Comparison of ENCODE assay signal across 8 cellular contexts in the genomic region with DNA sequence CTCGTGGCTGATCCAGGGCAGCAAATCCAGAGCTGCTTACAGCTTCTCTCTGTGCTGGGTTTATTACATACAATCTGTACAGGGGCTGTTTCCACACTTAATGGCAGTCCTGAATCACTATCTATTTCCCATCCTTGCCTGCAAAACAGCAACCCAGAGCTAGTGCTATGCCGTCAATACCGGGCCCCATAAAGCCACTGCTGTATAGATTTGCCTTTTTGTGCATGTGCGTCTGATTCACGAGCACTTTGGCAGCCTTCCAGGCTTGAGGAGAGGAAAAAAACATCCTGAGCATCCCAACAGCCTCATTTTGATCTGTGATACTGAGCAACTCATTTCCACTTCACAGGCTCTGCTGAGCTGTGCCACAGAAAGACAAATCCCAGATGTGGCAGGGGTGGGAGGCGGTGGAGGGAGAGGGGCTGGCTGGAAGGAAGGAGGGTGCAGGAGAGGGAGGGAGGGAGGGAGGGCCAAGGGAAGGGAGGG.
DNase-seq lines count a peak whose midpoint lies in the region; ATAC-seq and TF ChIP-seq lines count a peak whose summit lies in the region.

No MANE protein-coding gene starts in this region.

- H2AFZ ChIP-seq in PC-9: no peak overlapping the region

- H3K36me3 ChIP-seq in PC-9 (ENCODE audit: low read depth) (no peaks in the 10 kb centered on the region), adipocyte (ENCODE audit: control insufficient read depth, insufficient read depth, low read length, severe bottlenecking) (no peaks in the 10 kb centered on the region), heart left ventricle (no peaks in the 10 kb centered on the region)

- H3K27ac ChIP-seq in PC-9 (peak overlapping the region; percentile 69), heart left ventricle (peak overlapping the region; percentile 69 to 99 (median 89))

- no peaks in the 10 kb centered on the region for H3K36me3 Mint-ChIP-seq in immature natural killer cell

- no TSS peak for BruUV-seq in PC-9 (replicated peaks; lab: Mats Ljungman, UMichigan)

- TF ChIP-seq POLR2A in heart left ventricle (IDR thresholded peaks at IDR 0.05): no peak

- no peaks in the 10 kb centered on the region for H3K9me3 Mint-ChIP-seq in immature natural killer cell

- WGBS in heart left ventricle, 4 donors: 2 to 9% (median 8%) methylated on average over 6 of the region's 6 CpGs

- H3K27me3 Mint-ChIP-seq in immature natural killer cell (ENCODE audit: low read depth in 3 of 3): peaks cover 3 to 5% (median 3%) of the 10 kb centered on the region in 3 donors

- intact Hi-C loops in PC-9 (cut with micrococcal nuclease; ENCODE audit: unreplicated experiment) (no loop called here), heart left ventricle (cut with DNase I) (loop anchor here in 4 of 10 donors (5.0 kb wide), 1 partner anchor 38 kb away; no protein-coding TSS in a partner anchor)

- TF ChIP-seq CTCF in PC-9 (conservative IDR thresholded peaks at IDR 0.05) (no peak), heart left ventricle (IDR thresholded peaks at IDR 0.05) (no peak), retinal pigment epithelial cell (conservative IDR thresholded peaks at IDR 0.05; ENCODE audit: low read depth, low read length) (no peak)

- H3K4me3 ChIP-seq in PC-9 (no peak overlapping the region), adipocyte (ENCODE audit: low read length) (no peak overlapping the region), heart left ventricle (peak overlapping the region in 2 of 12 donors; percentile 16 to 18), retinal pigment epithelial cell (ENCODE audit: low read length) (no peak overlapping the region)

- no peaks in the 10 kb centered on the region for H3K79me2 ChIP-seq in PC-9 (ENCODE audit: low read depth)

- CTCF ChIA-PET in PC-9 (lab: Charles Lee): interaction anchor here (0.6 kb wide), 1 partner anchor 44 kb away, joined by 3 read pairs; no protein-coding TSS in a partner anchor

- H3F3A ChIP-seq in PC-9 (ENCODE audit: insufficient read depth, low read depth): peaks cover 14% of the 10 kb centered on the region; the same call in 1 of the 2 replicates

- no peak overlapping the region for H3K27ac Mint-ChIP-seq in immature natural killer cell

- ATAC-seq in heart left ventricle: peak; percentile 81 to 87 (median 82)
- ATAC-seq in HG03108 (IDR thresholded peaks at IDR 0.05; ENCODE audit: unreplicated experiment): no peak

- no peaks in the 10 kb centered on the region for H3K9me2 ChIP-seq in PC-9 (ENCODE audit: insufficient read depth)

- H3K4me2 ChIP-seq in PC-9: peak overlapping the region; percentile 63

- H3K4me1 ChIP-seq in PC-9 (replicated peaks; ENCODE audit: insufficient read depth): peaks cover 28% of the 10 kb centered on the region
- peaks cover 12% of the 10 kb centered on the region for H3K4me1 ChIP-seq in adipocyte (ENCODE audit: control insufficient read depth, insufficient read depth, low read length)
- H3K4me1 ChIP-seq in heart left ventricle: peaks cover 12 to 77% (median 48%) of the 10 kb centered on the region in 12 donors

- peak; percentile 19 to 29 for DNase-seq in activated CD8-positive, alpha-beta memory T cell treated with anti-CD3 and anti-CD28 coated beads for 1 hour (ENCODE audit: extremely low read depth in 1 of 2, low read depth in 1 of 2)
- no peak for DNase-seq in activated CD8-positive, alpha-beta memory T cell treated with anti-CD3 and anti-CD28 coated beads, Interleukin-2, amount 50 U/mL, for 48 hours
- DNase-seq in PC-9 (peak in 1 of 2 experiments; percentile 57), adipocyte (ENCODE audit: low read depth) (peak; percentile 89), heart left ventricle (peak in 4 of 5 donors; percentile 77 to 85 (median 81)), retinal pigment epithelial cell (ENCODE audit: low read depth) (peak; percentile 89), immature natural killer cell (no peak)

- H3K9ac ChIP-seq in adipocyte (ENCODE audit: low read length): peak overlapping the region; percentile 35

- H4K20me1 ChIP-seq in PC-9 (ENCODE audit: insufficient read depth): no peaks in the 10 kb centered on the region

- no peaks in the 10 kb centered on the region for H3K27me3 ChIP-seq in PC-9 (ENCODE audit: insufficient read depth, low read depth)
- no peaks in the 10 kb centered on the region for H3K27me3 ChIP-seq in adipocyte (replicated peaks; ENCODE audit: control insufficient read depth, insufficient read depth, low read length)
- H3K27me3 ChIP-seq in heart left ventricle: no peaks in the 10 kb centered on the region

- no peaks in the 10 kb centered on the region for H3K9me3 ChIP-seq in PC-9 (ENCODE audit: insufficient read depth, low read depth)
- H3K9me3 ChIP-seq in adipocyte (ENCODE audit: control insufficient read depth, low read length): no peaks in the 10 kb centered on the region
- no peaks in the 10 kb centered on the region for H3K9me3 ChIP-seq in heart left ventricle

- no peaks in the 10 kb centered on the region for H3K4me1 Mint-ChIP-seq in immature natural killer cell

- POLR2A ChIA-PET in PC-9 (lab: Charles Lee; ENCODE audit: unreplicated experiment): interaction anchor here (0.7 kb wide), 1 partner anchor 419 kb away, joined by 5 read pairs; no protein-coding TSS in a partner anchor

- H3K4me3 Mint-ChIP-seq in immature natural killer cell: no peak overlapping the region

Comparison
In these comparisons a context has a peak if more than half of its experiments do, and no peak if none do; other contexts are left out.
1. DNase-seq: peak in activated CD8-positive, alpha-beta memory T cell treated with anti-CD3 and anti-CD28 coated beads for 1 hour (2 of 2), adipocyte (single experiment), heart left ventricle (4 of 5) and retinal pigment epithelial cell (single experiment); none in activated CD8-positive, alpha-beta memory T cell treated with anti-CD3 and anti-CD28 coated beads, Interleukin-2, amount 50 U/mL, for 48 hours (single experiment) and immature natural killer cell (0 of 3).